ENCODE assay signal across 1 cellular context in genomic region chr6:17740559-17741220, GRCh38.
TF ChIP-seq lines count a peak whose summit lies in the region.

No MANE protein-coding gene starts in this region.

TF ChIP-seq in IMR-90, 13 proteins besides CTCF, POLR2A, EP300 and RAD21 (continued from another document):
- no peak for TF ChIP-seq RCOR1 (IDR thresholded peaks at IDR 0.05; ENCODE audit: insufficient replicate concordance, low read length)
- no peak for TF ChIP-seq MXI1 (IDR thresholded peaks at IDR 0.05; ENCODE audit: borderline replicate concordance, low read depth, low read length)
- no peak for TF ChIP-seq NFE2L2 (IDR thresholded peaks at IDR 0.05; ENCODE audit: low read depth, low read length)
- TF ChIP-seq CEBPB (IDR thresholded peaks at IDR 0.05; ENCODE audit: low read depth, low read length) = no peak
